In the genomic region with DNA sequence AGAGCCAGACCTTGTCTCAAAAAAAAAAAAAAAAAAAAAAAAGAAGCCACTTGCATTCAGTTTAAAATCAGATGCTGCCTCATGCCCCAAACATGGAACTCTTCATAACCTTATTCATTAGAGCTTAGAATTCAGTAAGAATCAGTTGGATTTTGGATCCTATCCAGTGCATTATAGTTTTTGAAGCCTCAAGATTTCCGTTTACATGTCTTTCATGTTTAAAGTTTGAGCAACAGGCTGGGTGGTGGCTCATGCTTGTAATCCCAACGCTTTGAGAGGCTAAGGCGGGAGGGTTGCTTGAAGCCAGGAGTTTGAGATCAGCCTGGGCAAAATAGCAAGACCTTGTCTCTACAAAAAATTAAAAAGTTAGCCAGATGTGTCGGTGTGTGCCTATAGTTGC, we compare ENCODE assay signal across 1 cellular context.
TF ChIP-seq lines count a peak whose summit lies in the region.

No MANE protein-coding gene starts in this region.

TF ChIP-seq in endothelial cell of umbilical vein, 7 proteins besides CTCF, POLR2A, EP300 and RAD21 (continued from another document):
- TF ChIP-seq EZH2 (IDR thresholded peaks at IDR 0.05; ENCODE audit: borderline replicate concordance, low read depth, low read length, severe bottlenecking) (no peak), JUN (IDR thresholded peaks at IDR 0.05; ENCODE audit: borderline replicate concordance, insufficient read depth, insufficient read length, low read depth) (no peak), FOS (IDR thresholded peaks at IDR 0.05; ENCODE audit: borderline replicate concordance, insufficient read depth, low read length) (no peak), POLR2AphosphoS5 (IDR thresholded peaks at IDR 0.05; ENCODE audit: insufficient read depth, low read depth, low read length) (no peak)
TF ChIP-seq in endothelial cell of umbilical vein: peak in this region for 0.
